In the genomic region with DNA sequence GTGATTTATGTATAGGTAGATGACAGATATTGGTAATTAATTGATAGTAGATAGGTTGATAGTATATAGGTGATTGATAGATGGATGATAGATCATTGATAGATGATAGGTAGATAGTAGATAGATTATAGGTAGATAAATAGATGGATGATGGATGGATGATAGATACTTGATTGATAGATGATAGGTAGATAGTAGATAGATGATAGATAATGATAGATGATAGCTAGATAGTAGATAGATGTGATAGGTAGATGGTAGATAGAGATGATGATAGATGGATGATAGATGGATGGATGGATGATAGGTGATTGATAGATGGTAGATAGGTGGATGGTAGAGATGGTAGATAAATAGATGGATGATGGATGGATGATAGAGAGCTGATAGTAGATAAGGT, we compare ENCODE assay signal across 33 cellular contexts.
"Had no signal": no experiment of that assay in that cellular context is flagged by ENCODE, and none has a peak within 500 bp of the region (broad histone marks: within the 10 kb centered on the region; RNA-seq: fewer than 3 reads in every experiment).

No MANE protein-coding gene starts in this region.

- DNase-seq: naive thymus-derived CD4-positive, alpha-beta T cell; natural killer cell; nephron progenitor cell; nucleus accumbens; ovary; posterior cingulate gyrus; psoas muscle; right cardiac atrium; spleen; stimulated activated CD4-positive, alpha-beta T cell treated with anti-CD3 and anti-CD28 coated beads, Interleukin-12 subunit alpha, Interleukin-12 subunit beta, amount 100 ng/mL, for 4 hours; stimulated activated CD4-positive, alpha-beta T cell treated with anti-CD3 and anti-CD28 coated beads, Interleukin-1b, Interleukin-23, amount 100 ng/mL, for 48 hours; stimulated activated CD4-positive, alpha-beta T cell treated with anti-CD3 and anti-CD28 coated beads, Interleukin-4, amount 100 ng/mL, for 1 hour; stimulated activated CD4-positive, alpha-beta T cell treated with anti-CD3 and anti-CD28 coated beads, Interleukin-4, amount 100 ng/mL, for 4 hours; stimulated activated CD8-positive, alpha-beta memory T cell treated with anti-CD3 and anti-CD28 coated beads, Interleukin-4, amount 100 ng/mL, for 48 hours; stimulated activated naive CD4-positive, alpha-beta T cell; stimulated activated naive CD8-positive, alpha-beta T cell treated with anti-CD3 and anti-CD28 coated beads, Interleukin-15, amount 100 ng/mL, for 72 hours; stimulated activated naive CD8-positive, alpha-beta T cell treated with anti-CD3 and anti-CD28 coated beads, Interleukin-15, Interleukin-2, amounts not matched to agents 100 U/mL and 50 U/mL, for 24 hours; substantia nigra; testis; tibial artery; transverse colon; upper lobe of right lung; uterus had no signal

- H3K9me3 ChIP-seq: neutrophil, ovary, psoas muscle, spleen, suprapubic skin, testis, tibial artery, transverse colon, upper lobe of right lung, uterus had no signal

- H3K4me3 Mint-ChIP-seq: naive thymus-derived CD4-positive, alpha-beta T cell; natural killer cell; nephron progenitor cell; neural crest cell; stimulated activated memory B cell treated with anti-CD40 and anti-IgM and Interleukin-4, amounts not matched to agents 10 μg/mL and 1 μg/mL and 100 μg/mL, for 72 hours; stimulated activated naive CD8-positive, alpha-beta T cell treated with anti-CD3 and anti-CD28 coated beads, Interleukin-15, amount 100 ng/mL, for 72 hours; type B pancreatic cell had no signal

- H3K4me3 ChIP-seq: ovary, psoas muscle, skin epidermis, smooth muscle cell, spleen, suprapubic skin, testis, tibial artery, transverse colon, upper lobe of right lung, uterus had no signal

- H2AFZ ChIP-seq: parathyroid adenoma had no signal

- H3K4me1 ChIP-seq: parathyroid adenoma, testis, upper lobe of right lung, uterus had no signal

- H3K4me1 Mint-ChIP-seq: natural killer cell, neural crest cell had no signal

- H3K9ac ChIP-seq: parathyroid adenoma had no signal

- H3K27ac Mint-ChIP-seq: natural killer cell; nephron progenitor cell; progenitor cell of endocrine pancreas; stimulated activated memory B cell treated with anti-CD40 and anti-IgM and Interleukin-4, amounts not matched to agents 10 μg/mL and 1 μg/mL and 100 μg/mL, for 72 hours; stimulated activated naive CD8-positive, alpha-beta T cell treated with anti-CD3 and anti-CD28 coated beads, Interleukin-15, amount 100 ng/mL, for 72 hours; type B pancreatic cell had no signal

- H3K36me3 ChIP-seq: neutrophil, ovary, spleen, suprapubic skin, tibial artery, transverse colon, upper lobe of right lung, uterus had no signal

- ATAC-seq: naive thymus-derived CD4-positive, alpha-beta T cell; natural killer cell; psoas muscle; right cardiac atrium; sciatic nerve; stimulated activated memory B cell treated with anti-CD40 and anti-IgM and Interleukin-4, amounts not matched to agents 10 μg/mL and 1 μg/mL and 100 μg/mL, for 72 hours; stimulated activated naive CD8-positive, alpha-beta T cell treated with anti-CD3 and anti-CD28 coated beads, Interleukin-15, amount 100 ng/mL, for 72 hours; stimulated activated naive CD8-positive, alpha-beta T cell treated with anti-CD3 and anti-CD28 coated beads, Interleukin-15, Interleukin-2, amounts not matched to agents 100 U/mL and 50 U/mL, for 24 hours; upper lobe of right lung had no signal

- H3K79me2 ChIP-seq: parathyroid adenoma had no signal

- H3K4me2 ChIP-seq: smooth muscle cell had no signal

- H3K27me3 ChIP-seq: neutrophil, ovary, testis, transverse colon, upper lobe of right lung, uterus had no signal

- H3K9me3 Mint-ChIP-seq: naive thymus-derived CD4-positive, alpha-beta T cell; natural killer cell; nephron progenitor cell; neural crest cell; stimulated activated memory B cell treated with anti-CD40 and anti-IgM and Interleukin-4, amounts not matched to agents 10 μg/mL and 1 μg/mL and 100 μg/mL, for 72 hours; stimulated activated naive CD8-positive, alpha-beta T cell treated with anti-CD3 and anti-CD28 coated beads, Interleukin-15, amount 100 ng/mL, for 72 hours; type B pancreatic cell had no signal

- H3K27ac ChIP-seq: neutrophil, ovary, parathyroid adenoma, psoas muscle, skin epidermis, spleen, suprapubic skin, testis, tibial artery, transverse colon, upper lobe of right lung, uterus had no signal
